8 cellular contexts compared by ENCODE assay signal in the genomic region with DNA sequence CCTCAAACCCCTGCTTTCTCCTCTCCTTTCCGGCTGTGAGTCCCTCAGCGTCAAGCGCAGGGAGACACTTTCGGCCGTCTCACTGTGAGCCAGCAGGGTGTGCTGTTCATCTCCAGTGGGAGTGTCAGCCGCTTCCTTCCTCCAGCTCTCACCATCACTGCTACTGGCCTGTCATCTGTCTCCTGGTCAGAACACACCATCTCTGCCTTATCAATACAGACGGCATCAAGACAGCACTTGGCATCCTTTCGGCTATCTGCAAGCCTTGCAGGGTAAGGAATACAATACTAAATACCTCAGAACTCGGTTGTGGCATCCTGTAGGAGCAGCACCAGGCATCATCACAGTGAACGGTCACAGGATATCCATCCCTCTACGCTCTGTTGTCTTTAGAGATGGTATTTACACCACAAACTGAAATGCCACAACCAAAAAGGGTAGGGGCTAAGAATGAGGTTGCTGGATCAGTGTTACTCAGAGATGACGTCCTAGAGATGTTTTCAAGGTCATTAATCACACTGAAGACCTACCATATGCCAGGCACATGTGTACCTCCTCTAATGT. TPM values are rescaled to one million over a fixed set of nuclear protein-coding genes. Genes with fewer than 3 reads are reported as not detected.
DNase-seq lines count a peak whose midpoint lies in the region; ATAC-seq and TF ChIP-seq lines count a peak whose summit lies in the region.

No MANE protein-coding gene starts in this region.

- H2AFZ ChIP-seq in smooth muscle cell (ENCODE audit: low read depth), result no peak overlapping the region

- H3F3A ChIP-seq in smooth muscle cell (ENCODE audit: low read depth), result peaks cover 8% of the 10 kb centered on the region

- H3K4me1 Mint-ChIP-seq in HFFc6 (ENCODE audit: low read depth), result peaks cover 47% of the 10 kb centered on the region

- H3K4me3 ChIP-seq in WI38 (ENCODE audit: low read depth, low read length), result no peak overlapping the region
- no peak overlapping the region for H3K4me3 ChIP-seq in heart right ventricle
- no peak overlapping the region for H3K4me3 ChIP-seq in smooth muscle cell

- no peak overlapping the region for H3K9ac ChIP-seq in smooth muscle cell (ENCODE audit: low read depth)

- H3K9me3 Mint-ChIP-seq in HFFc6, result peaks cover 6% of the 10 kb centered on the region

- H3K4me2 ChIP-seq in smooth muscle cell, result no peak overlapping the region

- H3K27ac ChIP-seq in heart right ventricle (no peak overlapping the region), smooth muscle cell (ENCODE audit: low read depth) (no peak overlapping the region)

- no peaks in the 10 kb centered on the region for H3K79me2 ChIP-seq in smooth muscle cell (ENCODE audit: low read depth)

- peak overlapping the region; percentile 79 for H3K27ac Mint-ChIP-seq in HFFc6

- peak; percentile 60 to 76 (median 72) for ATAC-seq in heart right ventricle
- no peak for ATAC-seq in GM21447 (IDR thresholded peaks at IDR 0.05; ENCODE audit: unreplicated experiment)

- peak; percentile 81 for TF ChIP-seq CTCF in HFFc6 (IDR thresholded peaks at IDR 0.05)
- TF ChIP-seq CTCF in WI38 (IDR thresholded peaks at IDR 0.05; ENCODE audit: low read depth, low read length), result peak; percentile 52; the same call in 1 of the 2 replicates
- TF ChIP-seq CTCF in heart right ventricle (IDR thresholded peaks at IDR 0.05), result peak; percentile 5 to 62 (median 53)
- peak; percentile 34 for TF ChIP-seq CTCF in smooth muscle cell (IDR thresholded peaks at IDR 0.05; ENCODE audit: borderline replicate concordance, insufficient read depth, poor library complexity, severe bottlenecking)

- H4K20me1 ChIP-seq in smooth muscle cell (ENCODE audit: low read depth), result peaks cover 21% of the 10 kb centered on the region

- H3K36me3 ChIP-seq in heart right ventricle (peaks cover 0 to 52% (median 6%) of the 10 kb centered on the region in 9 donors), smooth muscle cell (ENCODE audit: low read depth) (peaks cover 4% of the 10 kb centered on the region)

- WGBS in heart right ventricle, 2 donors, result 41 to 44% methylated on average over 12 of the region's 12 CpGs
- 70% methylated on average over 12 of the region's 12 CpGs for WGBS in smooth muscle cell (ENCODE audit: low lambda C conversion rate)

- no peaks in the 10 kb centered on the region; the same call in 1 of the 2 replicates for H3K36me3 Mint-ChIP-seq in HFFc6 (ENCODE audit: low read depth)

- in situ Hi-C loops in Caki2 (cut with HindIII; ENCODE audit: low pct_unique_long_range_greater_than_20kb, low sequenced_read_pairs), result no loop called here

- DNase-seq in Caki2 (ENCODE audit: low read depth) (peak; percentile 35), HFFc6 (peak; percentile 67), heart right ventricle (peak; percentile 14 to 30), smooth muscle cell (lab: John Stamatoyannopoulos, UW; ENCODE audit: unreplicated experiment) (no peak), NCI-H187 treated with DMSO at 0.1 percent for 48 hours (lab: John Stamatoyannopoulos, UW) (no peak), activated gamma-delta T cell treated with Interleukin-2 at 50 U/mL for 16 hours (no peak)

- H3K4me1 ChIP-seq in heart right ventricle, result peaks cover 0 to 12% (median 0%) of the 10 kb centered on the region in 9 donors
- H3K4me1 ChIP-seq in smooth muscle cell (ENCODE audit: low read depth), result no peaks in the 10 kb centered on the region

- 0 out of 2 replicates have a peak overlapping the region, but pooled peaks have one; percentile 38 for H3K4me3 Mint-ChIP-seq in HFFc6

- peaks cover 6% of the 10 kb centered on the region for H3K27me3 Mint-ChIP-seq in HFFc6 (ENCODE audit: insufficient read depth)

- H3K27me3 ChIP-seq in heart right ventricle (no peaks in the 10 kb centered on the region), smooth muscle cell (ENCODE audit: low read depth) (no peaks in the 10 kb centered on the region)

- H3K9me3 ChIP-seq in heart right ventricle (no peaks in the 10 kb centered on the region), smooth muscle cell (replicated peaks; ENCODE audit: low read depth) (no peaks in the 10 kb centered on the region)

- intact Hi-C loops in heart right ventricle (cut with DNase I), result no loop called here

RNA-seq across cellular contexts. Expression of gene CMTM4, which starts 20.7 kb away (rescaled TPM):
- 14.3 and 16.2 TPM in 2 replicates for total RNA-seq in Caki2 (2014; rRNA removed; shearing (Covaris generic); ENCODE audit: low replicate concordance)
- total RNA-seq in HFFc6 (2021; fragmentation: NEBNext Ultra II Directional; extraction: Animal tissue kit (Norgen Biotek cat#: 25700)), result 10 to 100 TPM; 14.2 to 22.0 (median 18.8) TPM
- total RNA-seq in heart right ventricle (10 to 100 TPM in 8 of 10 donors, 1 to 10 TPM in 2; 7.3 to 14.6 (median 12.1) TPM), smooth muscle cell (25.2 and 27.0 TPM in 2 replicates)
- polyA plus RNA-seq in heart right ventricle (1 to 10 TPM; 4.5 to 4.6 TPM), smooth muscle cell (7.2 and 9.2 TPM in 2 replicates)

RNA-seq across cellular contexts. Expression of gene DYNC1LI2, which starts 34.2 kb away (rescaled TPM):
- total RNA-seq in Caki2 (2014; rRNA removed; shearing (Covaris generic); ENCODE audit: low replicate concordance), result 45.7 and 66.9 TPM in 2 replicates
- 100 to 1,000 TPM in 3 of 6 experiments, 10 to 100 TPM in 3; 84.7 to 103 (median 99.7) TPM for total RNA-seq in HFFc6 (2021; fragmentation: NEBNext Ultra II Directional; extraction: Animal tissue kit (Norgen Biotek cat#: 25700))
- total RNA-seq in heart right ventricle, result 100 to 1,000 TPM in 2 of 10 donors, 10 to 100 TPM in 8; 70.4 to 109 (median 89.0) TPM
- polyA plus RNA-seq in heart right ventricle, result 10 to 100 TPM; 27.2 to 53.9 TPM
- 74.1 and 101 TPM in 2 replicates for total RNA-seq in smooth muscle cell
- 90.8 and 134 TPM in 2 replicates for polyA plus RNA-seq in smooth muscle cell

Comparison
In these comparisons a context has a peak if more than half of its experiments do, and no peak if none do; other contexts are left out.
1. DNase-seq: peak in Caki2 (single experiment), HFFc6 (single experiment) and heart right ventricle (2 of 2); none in smooth muscle cell (single experiment), NCI-H187 treated with DMSO at 0.1 percent for 48 hours (single experiment) and activated gamma-delta T cell treated with Interleukin-2 at 50 U/mL for 16 hours (single experiment).
2. Peak in every context shown above with its lines, with median percentiles within 50 percentile points of each other: CTCF ChIP-seq.